ENCODE assay signal across 7 cellular contexts in the genomic region with DNA sequence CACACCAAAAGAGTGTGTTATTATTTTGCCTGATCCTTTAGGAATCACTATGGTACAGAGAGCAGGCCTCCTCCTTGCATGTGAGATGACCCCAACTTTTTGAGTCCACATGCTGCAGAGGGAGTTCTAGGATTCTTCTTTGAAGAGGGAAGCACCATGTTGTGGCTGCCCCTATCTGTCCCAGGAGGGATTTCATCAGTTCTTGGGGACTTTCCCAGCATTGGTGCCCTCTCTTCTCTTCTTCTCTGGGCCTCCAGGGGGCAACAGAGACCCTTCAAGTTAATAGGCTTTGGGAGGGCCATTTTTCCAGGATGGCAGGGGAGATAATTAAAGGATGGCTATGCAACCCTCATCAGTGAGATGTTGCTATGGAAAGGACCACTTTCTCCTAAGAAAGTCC. TPM values are rescaled to one million over a fixed set of nuclear protein-coding genes. Genes with fewer than 3 reads are reported as not detected.
DNase-seq lines count a peak whose midpoint lies in the region; ATAC-seq and TF ChIP-seq lines count a peak whose summit lies in the region.

No MANE protein-coding gene starts in this region.

- H3K9me3 ChIP-seq in SJSA1 (replicated peaks), result no peaks in the 10 kb centered on the region

- DNase-seq in EL, result peak; percentile 76
- peak; percentile 22 to 41 for DNase-seq in SJSA1 (ENCODE audit: low read depth in 1 of 2, low spot score in 2 of 2)
- DNase-seq in islet precursor cell, result peak; percentile 64
- DNase-seq in lower leg skin (ENCODE audit: low spot score in 2 of 2), result no peak
- no peak for DNase-seq in superior temporal gyrus (ENCODE audit: extremely low spot score)

- no peak for TF ChIP-seq CTCF in lower leg skin (IDR thresholded peaks at IDR 0.05)

- no peak overlapping the region for H3K27ac ChIP-seq in SJSA1

- no peaks in the 10 kb centered on the region for H3K27me3 ChIP-seq in SJSA1 (replicated peaks)

- H3K4me1 ChIP-seq in SJSA1 (replicated peaks), result peaks cover 4% of the 10 kb centered on the region; the same call in 1 of the 2 replicates

- intact Hi-C loops in lower leg skin (cut with DNase I; ENCODE audit: low total_unique reads), result no loop called here

- no peak for TF ChIP-seq POLR2A in lower leg skin (IDR thresholded peaks at IDR 0.05)

- peak; percentile 92 for ATAC-seq in GM19035 (IDR thresholded peaks at IDR 0.05; ENCODE audit: unreplicated experiment)
- ATAC-seq in HG03095 (IDR thresholded peaks at IDR 0.05; ENCODE audit: unreplicated experiment), result peak; percentile 91

- no peak overlapping the region for H3K4me3 ChIP-seq in SJSA1
- H3K4me3 ChIP-seq in lower leg skin (ENCODE audit: low read depth, poor library complexity, severe bottlenecking), result no peak overlapping the region

- no peaks in the 10 kb centered on the region for H3K36me3 ChIP-seq in SJSA1

RNA-seq across cellular contexts. Expression of a gene that starts 3.6 kb away (rescaled TPM):
- 0.29 and 1.1 TPM in 2 replicates for total RNA-seq in SJSA1 (2014; rRNA removed; shearing (Covaris generic))
- not detected for total RNA-seq in lower leg skin

RNA-seq across cellular contexts. Expression of a gene that starts 14.0 kb away (rescaled TPM):
- total RNA-seq in SJSA1 (2014; rRNA removed; shearing (Covaris generic)), result 0.63 TPM in 1 of 2 replicates, not detected in the other
- total RNA-seq in lower leg skin, result not detected

RNA-seq across cellular contexts. Expression of a gene that starts 49.0 kb away (rescaled TPM):
- 0.32 and 0.60 TPM in 2 replicates for total RNA-seq in SJSA1 (2014; rRNA removed; shearing (Covaris generic))
- 100 to 1,000 TPM in 1 of 4 donors, 10 to 100 TPM in 1, 1 to 10 TPM in 1, under 1 TPM in 1; 0.84 to 520 (median 49.0) TPM for total RNA-seq in lower leg skin

Comparison
In these comparisons a context has a peak if more than half of its experiments do, and no peak if none do; other contexts are left out.
1. DNase-seq: peak in EL (single experiment), SJSA1 (2 of 2) and islet precursor cell (single experiment); none in lower leg skin (0 of 2) and superior temporal gyrus (single experiment).